In the genomic region with DNA sequence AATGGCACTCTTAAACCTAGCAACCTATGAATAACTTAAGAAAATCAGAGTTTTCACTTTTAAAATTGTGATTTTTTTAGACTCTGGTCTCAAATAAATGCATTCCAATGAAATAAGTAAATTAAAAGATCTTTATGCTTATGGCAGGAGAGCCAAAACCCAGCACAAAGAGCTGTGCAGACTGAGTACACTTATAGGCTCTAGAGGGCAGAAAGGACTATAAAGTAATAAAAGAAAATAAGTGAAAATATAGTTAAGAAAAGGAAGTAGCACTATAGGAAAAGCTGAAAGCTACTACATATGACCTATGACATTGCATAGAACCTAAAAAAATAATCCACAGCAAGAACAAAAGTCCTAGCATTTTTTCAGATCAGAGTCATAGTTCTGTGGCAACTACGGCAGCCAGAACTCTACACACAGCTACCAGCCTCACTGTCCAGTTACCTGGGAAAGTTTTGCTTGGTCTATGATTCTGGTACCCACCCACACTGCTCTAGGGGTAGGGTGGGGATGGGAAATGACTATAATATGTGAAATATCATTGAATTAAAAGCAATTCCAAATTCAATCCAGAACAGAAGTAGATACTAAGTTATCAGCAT, we compare ENCODE assay signal across 17 cellular contexts. TPM values are rescaled to one million over a fixed set of nuclear protein-coding genes. Genes with fewer than 3 reads are reported as not detected.
DNase-seq lines count a peak whose midpoint lies in the region; ATAC-seq and TF ChIP-seq lines count a peak whose summit lies in the region.
"Had no signal": no experiment of that assay in that cellular context is flagged by ENCODE, and none has a peak within 500 bp of the region (broad histone marks: within the 10 kb centered on the region; RNA-seq: fewer than 3 reads in every experiment).

No MANE protein-coding gene starts in this region.

- peak overlapping the region; percentile 45 for H3K4me2 ChIP-seq in fibroblast of lung (ENCODE audit: extremely low read depth, insufficient read depth, low read length)

- H3K79me2 ChIP-seq in fibroblast of lung (ENCODE audit: control insufficient read depth, insufficient read depth, low read length), result no peaks in the 10 kb centered on the region

- ATAC-seq in HG02840 (IDR thresholded peaks at IDR 0.05; ENCODE audit: low FRiP score, unreplicated experiment) (no peak), HG02678 (IDR thresholded peaks at IDR 0.05; ENCODE audit: unreplicated experiment) (no peak)
- ATAC-seq: activated CD8-positive, alpha-beta T cell treated with anti-CD3 and anti-CD28 coated beads, Interleukin-2, amount 10 ng/mL, durations not matched to agents 7 days and 5 days; right cardiac atrium had no signal

- no peak overlapping the region for H3K4me3 ChIP-seq in adipocyte (ENCODE audit: low read length)
- no peak overlapping the region for H3K4me3 ChIP-seq in fibroblast of lung (replicated peaks in 1 of 4; ENCODE audit: control extremely low read depth in 1 of 4, insufficient read depth in 1 of 4, low read depth in 3 of 4, low read length in 4 of 4)
- H3K4me3 ChIP-seq in retinal pigment epithelial cell (ENCODE audit: low read length), result no peak overlapping the region
- H3K4me3 ChIP-seq: lung, thoracic aorta had no signal

- H3K9ac ChIP-seq in adipocyte (ENCODE audit: low read length) (no peak overlapping the region), fibroblast of lung (ENCODE audit: insufficient read depth, low read length) (no peak overlapping the region)

- H3K36me3 ChIP-seq in adipocyte (ENCODE audit: control insufficient read depth, insufficient read depth, low read length, severe bottlenecking), result peaks cover 23% of the 10 kb centered on the region
- H3K36me3 ChIP-seq in fibroblast of lung (ENCODE audit: control insufficient read depth, insufficient read depth, low read length), result no peaks in the 10 kb centered on the region

- no peaks in the 10 kb centered on the region for H4K20me1 ChIP-seq in fibroblast of lung (ENCODE audit: control insufficient read depth, extremely low read depth, insufficient read depth, low read length)

- H3K9me3 ChIP-seq in adipocyte (ENCODE audit: control insufficient read depth, low read length), result no peaks in the 10 kb centered on the region
- no peaks in the 10 kb centered on the region for H3K9me3 ChIP-seq in fibroblast of lung (ENCODE audit: control insufficient read depth, insufficient read depth, low read depth, low read length)
- H3K9me3 ChIP-seq: thoracic aorta had no signal

- H3K27me3 ChIP-seq in adipocyte (replicated peaks; ENCODE audit: control insufficient read depth, insufficient read depth, low read length) (no peaks in the 10 kb centered on the region), fibroblast of lung (ENCODE audit: control insufficient read depth, insufficient read depth, low read length) (no peaks in the 10 kb centered on the region)

- peaks cover 12% of the 10 kb centered on the region for H3K4me1 ChIP-seq in adipocyte (ENCODE audit: control insufficient read depth, insufficient read depth, low read length)
- H3K4me1 ChIP-seq in fibroblast of lung (ENCODE audit: control insufficient read depth, extremely low read depth, insufficient read depth, low read length), result no peaks in the 10 kb centered on the region

- no peak overlapping the region for H3K27ac ChIP-seq in fibroblast of lung (ENCODE audit: insufficient read depth, low read length)
- H3K27ac ChIP-seq: thoracic aorta had no signal

- DNase-seq in HCEC 1CT (peak; percentile 74), adipocyte (ENCODE audit: low read depth) (peak; percentile 65), fibroblast of lung (ENCODE audit: low read depth in 2 of 2) (peak; percentile 49 to 72), retinal pigment epithelial cell (ENCODE audit: low read depth) (peak; percentile 2), NCI-H2029 treated with DMSO at 0.1 percent for 48 hours (lab: John Stamatoyannopoulos, UW) (no peak), iPS-NIHi11 (ENCODE audit: low spot score) (no peak)
- DNase-seq: activated CD8-positive, alpha-beta T cell treated with anti-CD3 and anti-CD28 coated beads, Interleukin-2, amount 10 ng/mL, durations not matched to agents 7 days and 5 days; amniotic stem cell; DMS79 treated with DMSO at 0.1 percent for 48 hours; NCI-H1092; NCI-H748 treated with DMSO at 0.1 percent for 48 hours; right cardiac atrium; stimulated activated CD4-positive, alpha-beta T cell treated with anti-CD3 and anti-CD28 coated beads, Interleukin-4, amount 100 ng/mL, for 24 hours had no signal

- H2AFZ ChIP-seq in fibroblast of lung (ENCODE audit: low read length), result no peak overlapping the region

- TF ChIP-seq CTCF in fibroblast of lung (conservative IDR thresholded peaks at IDR 0.05 in 1 of 2, IDR thresholded peaks at IDR 0.05 in 1 of 2; ENCODE audit: low read depth in 1 of 2, low read length in 2 of 2), result no peak
- TF ChIP-seq CTCF in retinal pigment epithelial cell (conservative IDR thresholded peaks at IDR 0.05; ENCODE audit: low read depth, low read length), result no peak

RNA-seq across cellular contexts. Expression of a gene that starts 30.5 kb away (rescaled TPM):
- 42.1 and 62.6 TPM in 2 replicates for total RNA-seq in fibroblast of lung
- 26.0 and 31.8 TPM in 2 replicates for polyA plus RNA-seq in fibroblast of lung
- 14.1 and 14.6 TPM in 2 replicates for polyA plus RNA-seq in fibroblast of lung (2012)
- polyA minus RNA-seq in fibroblast of lung (ENCODE audit: low replicate concordance), result 15.9 and 17.6 TPM in 2 replicates

Comparison
In these comparisons a context has a peak if more than half of its experiments do, and no peak if none do; other contexts are left out.
1. DNase-seq: peak in HCEC 1CT (single experiment), adipocyte (single experiment), fibroblast of lung (2 of 2) and retinal pigment epithelial cell (single experiment); none in NCI-H2029 treated with DMSO at 0.1 percent for 48 hours (single experiment) and iPS-NIHi11 (single experiment).